10 cellular contexts compared by ENCODE assay signal in the genomic region with DNA sequence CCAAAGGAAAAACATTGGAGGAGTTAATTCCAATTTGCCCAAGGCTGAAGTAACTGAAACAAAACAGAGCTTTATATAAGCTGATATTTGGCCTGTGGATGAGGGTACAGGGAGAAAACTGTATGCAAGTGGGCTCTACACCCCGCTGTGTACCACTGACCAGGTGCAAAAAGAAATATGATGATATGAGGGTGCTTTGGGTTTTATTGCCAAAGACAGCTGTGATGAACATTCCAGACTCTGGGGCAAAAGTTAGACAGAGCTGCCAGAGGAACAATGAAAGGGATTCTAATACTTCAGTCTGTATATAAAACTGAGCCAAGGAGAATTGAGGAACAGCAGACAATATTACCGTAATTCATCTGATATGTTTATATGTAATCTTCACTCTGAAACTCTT.
"Had no signal": no experiment of that assay in that cellular context is flagged by ENCODE, and none has a peak within 500 bp of the region (broad histone marks: within the 10 kb centered on the region; RNA-seq: fewer than 3 reads in every experiment).

No MANE protein-coding gene starts in this region.

- H3K9me3 ChIP-seq: HAP-1 had no signal

- ATAC-seq: HCT116, HepG2, K562 had no signal

- H3K4me3 Mint-ChIP-seq: HFFc6 had no signal

- H3K4me1 ChIP-seq: HAP-1 had no signal

- H3K27ac Mint-ChIP-seq: HFFc6 had no signal

- DNase-seq: GOT3, H7, HFFc6, IMR-90, KG1 had no signal

- FAIRE-seq: HepG2, K562 had no signal

- H3K9me3 Mint-ChIP-seq: HFFc6 had no signal

- H3K27ac ChIP-seq: HL-60 had no signal

- H3K4me3 ChIP-seq: HAP-1, K562 had no signal
